ENCODE assay signal across 13 cellular contexts in the genomic region with DNA sequence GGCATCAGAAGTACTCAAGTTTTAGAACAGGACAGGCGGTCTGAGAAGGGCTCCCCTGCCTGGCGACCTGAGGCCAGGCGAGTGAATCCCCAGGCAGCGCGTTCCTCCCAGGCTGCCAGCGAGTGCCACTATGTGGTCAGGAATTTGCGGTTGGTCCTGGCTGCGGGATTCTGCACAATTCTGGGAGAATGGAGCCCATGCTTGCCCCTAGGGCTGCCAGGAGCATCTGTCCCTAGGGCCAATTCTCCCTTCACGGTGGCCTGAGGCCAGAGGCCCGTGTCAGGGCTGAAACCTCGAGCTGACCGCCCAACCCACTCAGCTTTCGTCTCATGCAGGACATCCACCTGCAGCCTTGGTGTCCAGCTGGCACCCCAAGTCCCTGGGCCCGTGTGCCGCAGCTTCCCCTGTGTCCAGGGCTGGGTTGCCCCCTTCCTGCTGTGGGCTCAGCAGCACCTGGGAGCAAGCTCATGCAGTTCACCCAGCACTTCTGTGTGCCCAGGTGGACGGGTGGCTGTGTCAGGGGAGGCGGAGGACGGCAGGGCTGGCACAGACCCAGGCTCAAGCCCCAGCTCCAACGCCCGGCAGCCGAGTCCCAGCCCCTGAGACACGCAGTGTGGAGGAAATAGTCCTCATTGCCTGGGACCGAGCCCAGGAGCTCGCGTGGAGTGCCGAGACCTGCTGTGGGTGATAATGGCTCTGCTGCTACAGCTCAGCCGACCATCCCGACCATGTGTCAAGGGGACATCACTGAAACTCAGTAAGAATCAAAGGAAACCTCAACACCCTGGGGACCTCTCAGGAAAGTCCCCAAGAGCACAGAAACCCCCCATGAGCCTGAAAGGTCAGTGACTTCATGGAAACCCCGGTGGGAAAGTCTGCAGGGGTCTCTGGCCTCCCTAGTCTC. TPM values are rescaled to one million over a fixed set of nuclear protein-coding genes. Genes with fewer than 3 reads are reported as not detected.
DNase-seq lines count a peak whose midpoint lies in the region; ATAC-seq and TF ChIP-seq lines count a peak whose summit lies in the region.
"Had no signal": no experiment of that assay in that cellular context is flagged by ENCODE, and none has a peak within 500 bp of the region (broad histone marks: within the 10 kb centered on the region; RNA-seq: fewer than 3 reads in every experiment).

No MANE protein-coding gene starts in this region.

- H3K4me3 ChIP-seq in GM06990 (replicated peaks; ENCODE audit: low read depth, low read length) (peak overlapping the region; percentile 33; the same call in 1 of the 2 replicates), dorsolateral prefrontal cortex (no peak overlapping the region), right atrium auricular region (no peak overlapping the region)
- H3K4me3 ChIP-seq: thyroid gland had no signal

- intact Hi-C loops in dorsolateral prefrontal cortex (cut with DNase I), result no loop called here

- H3K36me3 Mint-ChIP-seq in IgD-negative memory B cell, result peaks cover 8% of the 10 kb centered on the region

- H3K36me3 ChIP-seq in GM06990 (ENCODE audit: control insufficient read depth, insufficient read depth, low read length) (peaks cover 53% of the 10 kb centered on the region), right atrium auricular region (peaks cover 28% of the 10 kb centered on the region)

- no peak for TF ChIP-seq CTCF in GM06990 (IDR thresholded peaks at IDR 0.05; ENCODE audit: insufficient read depth, low read length, poor library complexity, severe bottlenecking)
- TF ChIP-seq CTCF in dorsolateral prefrontal cortex (IDR thresholded peaks at IDR 0.05 in 54 of 56, conservative IDR thresholded peaks at IDR 0.05 in 2 of 56; ENCODE audit: low read depth in 1 of 56, partially characterized antibody in 56 of 56), result no peak
- TF ChIP-seq CTCF in right atrium auricular region (IDR thresholded peaks at IDR 0.05), result no peak

- peaks cover 52 to 64% (median 64%) of the 10 kb centered on the region in 3 donors for H3K4me1 Mint-ChIP-seq in IgD-negative memory B cell

- H3K9me3 Mint-ChIP-seq in IgD-negative memory B cell, result no peaks in the 10 kb centered on the region
- H3K9me3 Mint-ChIP-seq: CD8-positive, alpha-beta memory T cell had no signal

- DNase-seq in GM06990 (ENCODE audit: extremely low read depth, insufficient read length) (peak; percentile 82), dorsolateral prefrontal cortex (no peak), right atrium auricular region (ENCODE audit: low spot score) (no peak), NCI-H2227 treated with DMSO at 0.1 percent for 48 hours (lab: John Stamatoyannopoulos, UW) (no peak)
- DNase-seq in stimulated activated CD4-positive, alpha-beta T cell treated with anti-CD3 and anti-CD28 coated beads, Interleukin-1b, Interleukin-23, amount 100 ng/mL, for 48 hours, result no peak
- DNase-seq: CD8-positive, alpha-beta memory T cell; NCI-H446; thyroid gland had no signal

- H3K27ac ChIP-seq in dorsolateral prefrontal cortex, result no peak overlapping the region
- H3K27ac ChIP-seq in right atrium auricular region, result no peak overlapping the region
- H3K27ac ChIP-seq: thyroid gland had no signal

- H3K27ac Mint-ChIP-seq in IgD-negative memory B cell, result peak overlapping the region; percentile 99 to 100 (median 100)

- H3K27me3 ChIP-seq in GM06990 (replicated peaks; ENCODE audit: control insufficient read depth, insufficient read depth, low read length) (no peaks in the 10 kb centered on the region), dorsolateral prefrontal cortex (no peaks in the 10 kb centered on the region), right atrium auricular region (no peaks in the 10 kb centered on the region)
- H3K27me3 ChIP-seq: thyroid gland had no signal

- peaks cover 0 to 3% of the 10 kb centered on the region in 2 donors for H3K4me1 ChIP-seq in right atrium auricular region
- H3K4me1 ChIP-seq: thyroid gland had no signal

- peaks cover 2% of the 10 kb centered on the region for H3K27me3 Mint-ChIP-seq in IgD-negative memory B cell
- H3K27me3 Mint-ChIP-seq: CD8-positive, alpha-beta memory T cell had no signal

- H3K4me3 Mint-ChIP-seq in IgD-negative memory B cell, result peak overlapping the region; percentile 70 to 94 (median 86)
- H3K4me3 Mint-ChIP-seq: CD8-positive, alpha-beta memory T cell had no signal

- H3K9me3 ChIP-seq in right atrium auricular region, result no peaks in the 10 kb centered on the region
- H3K9me3 ChIP-seq: thyroid gland had no signal

- ATAC-seq in GM19043 (IDR thresholded peaks at IDR 0.05; ENCODE audit: low read depth, unreplicated experiment) (peak; percentile 42), HG02759 (IDR thresholded peaks at IDR 0.05; ENCODE audit: unreplicated experiment) (peak; percentile 60)

RNA-seq across cellular contexts. Expression of a gene that starts 39.1 kb away (rescaled TPM):
- polyA plus RNA-seq in IgD-negative memory B cell, result 76.4 TPM
- total RNA-seq in dorsolateral prefrontal cortex, result 10 to 100 TPM; 24.4 to 66.5 (median 41.3) TPM
- total RNA-seq in right atrium auricular region, result 10 to 100 TPM; 13.2 to 18.1 TPM

RNA-seq across cellular contexts. Expression of a gene that starts 39.4 kb away (rescaled TPM):
- polyA plus RNA-seq in IgD-negative memory B cell, result not detected
- total RNA-seq in dorsolateral prefrontal cortex (under 1 TPM in 10 of 120 experiments, not detected in 110; 0.14 to 0.56 (median 0.19) TPM), right atrium auricular region (under 1 TPM in 1 of 2 donors, not detected in 1; 0.16 TPM)
- total RNA-seq: CD8-positive, alpha-beta memory T cell; epithelial cell of proximal tubule; liver had no signal
- polyA plus RNA-seq: CD8-positive, alpha-beta memory T cell; liver had no signal
